1 cellular context compared by ENCODE assay signal in the genomic region with DNA sequence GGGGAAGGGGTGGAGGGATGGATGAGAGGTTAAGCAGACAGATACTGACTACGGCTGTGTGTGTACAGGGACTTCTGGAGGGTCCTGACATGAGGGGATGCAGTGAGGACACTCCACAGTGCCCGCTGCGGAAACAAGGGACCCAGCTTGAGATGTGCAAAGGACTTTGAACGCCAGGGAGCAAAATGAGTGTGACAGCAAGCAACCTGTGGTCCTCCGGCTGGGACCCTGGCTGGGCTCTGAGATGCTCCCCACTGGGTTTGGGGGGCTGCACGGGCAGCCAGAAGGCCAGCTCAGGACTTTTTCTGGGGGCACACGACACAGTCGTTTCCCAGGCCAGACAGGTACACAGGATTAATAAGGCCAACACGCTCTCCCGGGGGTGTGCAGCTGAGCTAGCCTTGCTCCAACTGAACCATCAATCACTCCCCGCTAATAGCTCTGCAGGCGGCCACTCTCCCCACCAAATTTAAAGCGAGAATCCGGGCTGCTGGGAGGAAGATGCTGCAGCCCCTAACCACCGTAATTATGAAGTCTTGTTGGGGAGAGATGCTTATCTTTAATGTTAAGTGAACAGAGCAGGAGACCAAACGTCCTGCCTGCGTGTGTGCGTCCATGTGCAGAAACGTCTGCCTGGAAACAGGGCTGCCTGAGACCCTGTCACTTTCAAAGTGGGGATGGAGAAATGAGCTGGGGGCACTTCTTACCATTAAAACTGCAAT.
TF ChIP-seq lines count a peak whose summit lies in the region.

No MANE protein-coding gene starts in this region.

TF ChIP-seq in K562, 482 proteins besides CTCF, POLR2A, EP300 and RAD21:
- TF ChIP-seq CREBBP (IDR thresholded peaks at IDR 0.05; ENCODE audit: low read depth, low read length) (no peak), ZNF133 (CRISPR knock-in tag; IDR thresholded peaks at IDR 0.05) (no peak), ZNF764 (CRISPR knock-in tag; IDR thresholded peaks at IDR 0.05; ENCODE audit: low read depth) (no peak), PTRF (tag; IDR thresholded peaks at IDR 0.05) (no peak), ZNF324 (CRISPR knock-in tag; IDR thresholded peaks at IDR 0.05) (no peak), MEIS2 (IDR thresholded peaks at IDR 0.05; ENCODE audit: partially characterized antibody) (peak; percentile 52), FOXA3 (CRISPR knock-in tag; conservative IDR thresholded peaks at IDR 0.05 in 1 of 2, IDR thresholded peaks at IDR 0.05 in 1 of 2) (no peak), TRIM24 (IDR thresholded peaks at IDR 0.05) (no peak), NR1H2 (CRISPR knock-in tag; IDR thresholded peaks at IDR 0.05) (no peak), HDAC8 (tag; IDR thresholded peaks at IDR 0.05) (no peak), SMARCC2 (IDR thresholded peaks at IDR 0.05; ENCODE audit: low read depth) (no peak), GTF2F1 (IDR thresholded peaks at IDR 0.05; ENCODE audit: low read depth, low read length) (no peak), ZNF668 (CRISPR knock-in tag; IDR thresholded peaks at IDR 0.05) (no peak), ZNF3 (CRISPR knock-in tag; IDR thresholded peaks at IDR 0.05) (no peak), SNIP1 (IDR thresholded peaks at IDR 0.05; ENCODE audit: low read depth) (no peak), MAZ (CRISPR knock-in tag; conservative IDR thresholded peaks at IDR 0.05 in 1 of 2, IDR thresholded peaks at IDR 0.05 in 1 of 2) (no peak), FOXP1 (CRISPR knock-in tag; IDR thresholded peaks at IDR 0.05) (no peak), ERF (CRISPR knock-in tag; IDR thresholded peaks at IDR 0.05) (0 out of 2 replicates have a peak, but pooled peaks have one; percentile 16), NFYB (IDR thresholded peaks at IDR 0.05; ENCODE audit: extremely low read depth, insufficient read length) (no peak), CXXC5 (CRISPR knock-in tag; IDR thresholded peaks at IDR 0.05) (0 out of 2 replicates have a peak, but pooled peaks have one; percentile 42), BACH1 (tag; IDR thresholded peaks at IDR 0.05) (no peak), SMARCB1 (IDR thresholded peaks at IDR 0.05; ENCODE audit: insufficient read length, low read depth) (no peak), RBM34 (IDR thresholded peaks at IDR 0.05; ENCODE audit: borderline replicate concordance, insufficient read depth, low read length) (no peak)
- TF ChIP-seq, protein P1, sequence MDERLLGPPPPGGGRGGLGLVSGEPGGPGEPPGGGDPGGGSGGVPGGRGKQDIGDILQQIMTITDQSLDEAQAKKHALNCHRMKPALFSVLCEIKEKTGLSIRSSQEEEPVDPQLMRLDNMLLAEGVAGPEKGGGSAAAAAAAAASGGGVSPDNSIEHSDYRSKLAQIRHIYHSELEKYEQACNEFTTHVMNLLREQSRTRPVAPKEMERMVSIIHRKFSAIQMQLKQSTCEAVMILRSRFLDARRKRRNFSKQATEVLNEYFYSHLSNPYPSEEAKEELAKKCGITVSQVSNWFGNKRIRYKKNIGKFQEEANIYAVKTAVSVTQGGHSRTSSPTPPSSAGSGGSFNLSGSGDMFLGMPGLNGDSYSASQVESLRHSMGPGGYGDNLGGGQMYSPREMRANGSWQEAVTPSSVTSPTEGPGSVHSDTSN (CRISPR knock-in tag; IDR thresholded peaks at IDR 0.05; ENCODE audit: low read depth), result no peak
- TF ChIP-seq, protein P1 (tag; conservative IDR thresholded peaks at IDR 0.05; ENCODE audit: low read depth), result peak; percentile 33
- TF ChIP-seq, protein P2, sequence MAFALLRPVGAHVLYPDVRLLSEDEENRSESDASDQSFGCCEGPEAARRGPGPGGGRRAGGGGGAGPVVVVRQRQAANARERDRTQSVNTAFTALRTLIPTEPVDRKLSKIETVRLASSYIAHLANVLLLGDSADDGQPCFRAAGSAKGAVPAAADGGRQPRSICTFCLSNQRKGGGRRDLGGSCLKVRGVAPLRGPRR (CRISPR knock-in tag; IDR thresholded peaks at IDR 0.05), result no peak
- TF ChIP-seq, protein P3, sequence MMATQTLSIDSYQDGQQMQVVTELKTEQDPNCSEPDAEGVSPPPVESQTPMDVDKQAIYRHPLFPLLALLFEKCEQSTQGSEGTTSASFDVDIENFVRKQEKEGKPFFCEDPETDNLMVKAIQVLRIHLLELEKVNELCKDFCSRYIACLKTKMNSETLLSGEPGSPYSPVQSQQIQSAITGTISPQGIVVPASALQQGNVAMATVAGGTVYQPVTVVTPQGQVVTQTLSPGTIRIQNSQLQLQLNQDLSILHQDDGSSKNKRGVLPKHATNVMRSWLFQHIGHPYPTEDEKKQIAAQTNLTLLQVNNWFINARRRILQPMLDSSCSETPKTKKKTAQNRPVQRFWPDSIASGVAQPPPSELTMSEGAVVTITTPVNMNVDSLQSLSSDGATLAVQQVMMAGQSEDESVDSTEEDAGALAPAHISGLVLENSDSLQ (IDR thresholded peaks at IDR 0.05), result peak; percentile 27; the same call in 1 of the 2 replicates
TF ChIP-seq in K562: peak in this region for 5.
